Comparison of ENCODE assay signal across 10 cellular contexts in the genomic region with DNA sequence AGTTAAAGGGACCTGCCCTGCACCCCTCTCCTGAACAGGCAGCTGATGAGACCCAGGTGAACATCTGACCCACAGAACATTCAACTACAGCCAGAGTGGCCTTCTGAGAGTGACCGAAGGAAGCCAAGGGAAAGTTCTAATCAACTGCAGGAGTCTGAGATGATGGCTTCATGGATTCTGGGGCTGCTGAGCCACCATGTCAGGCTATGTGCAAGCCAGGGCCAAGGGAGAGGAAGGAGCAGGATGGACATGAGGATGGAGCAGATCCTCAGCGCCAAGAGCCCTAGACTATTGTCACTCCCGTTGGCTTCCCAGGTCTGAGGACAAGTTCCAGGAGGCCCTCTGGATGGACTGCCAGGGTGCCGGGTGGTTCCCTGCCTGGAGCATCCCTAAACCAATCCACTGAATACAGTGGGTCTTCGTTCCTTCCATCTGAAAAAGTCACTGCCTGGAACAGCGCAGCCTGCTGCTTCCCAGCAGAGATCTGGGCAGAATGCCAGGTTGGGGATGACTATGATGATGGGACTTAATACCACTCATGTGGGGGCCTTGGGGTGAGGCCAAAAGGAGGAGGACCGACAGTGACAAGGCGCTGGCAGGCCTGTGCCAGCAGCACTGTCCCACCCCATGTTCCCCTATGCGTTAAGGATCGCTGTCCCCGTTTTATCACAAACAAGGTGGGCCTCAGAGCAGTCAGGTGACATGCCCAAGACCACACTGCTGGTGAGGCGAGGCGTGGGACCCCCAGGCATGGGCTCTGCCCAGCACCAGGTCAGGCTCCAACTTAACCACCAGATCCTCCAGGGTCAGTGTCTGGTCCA. TPM values are rescaled to one million over a fixed set of nuclear protein-coding genes. Genes with fewer than 3 reads are reported as not detected.
DNase-seq lines count a peak whose midpoint lies in the region; ATAC-seq and TF ChIP-seq lines count a peak whose summit lies in the region.
"Had no signal": no experiment of that assay in that cellular context is flagged by ENCODE, and none has a peak within 500 bp of the region (broad histone marks: within the 10 kb centered on the region; RNA-seq: fewer than 3 reads in every experiment).

No MANE protein-coding gene starts in this region.

- BruUV-seq in A673 (replicated peaks; lab: Mats Ljungman, UMichigan): no TSS peak

- no peaks in the 10 kb centered on the region for H3K27me3 ChIP-seq in A673 (replicated peaks; ENCODE audit: insufficient read depth, low read depth, low read length, poor library complexity)
- H3K27me3 ChIP-seq in GM23248 (replicated peaks; ENCODE audit: insufficient read depth): no peaks in the 10 kb centered on the region
- no peaks in the 10 kb centered on the region for H3K27me3 ChIP-seq in Peyer's patch

- H4K20me1 ChIP-seq in GM23248 (ENCODE audit: insufficient read depth): no peaks in the 10 kb centered on the region

- H3K36me3 Mint-ChIP-seq in glutamatergic neuron (ENCODE audit: unreplicated experiment): no peaks in the 10 kb centered on the region
- no peaks in the 10 kb centered on the region for H3K36me3 Mint-ChIP-seq in naive thymus-derived CD8-positive, alpha-beta T cell
- H3K36me3 Mint-ChIP-seq: activated naive CD4-positive, alpha-beta T cell treated with anti-CD3 and anti-CD28 coated beads, Interleukin-2, amount 50 U/mL, for 24 hours had no signal

- no peak for TF ChIP-seq POLR2A in Peyer's patch (IDR thresholded peaks at IDR 0.05)

- no peaks in the 10 kb centered on the region for H3K36me3 ChIP-seq in A673 (ENCODE audit: insufficient read depth, low read length, poor library complexity, severe bottlenecking)
- no peaks in the 10 kb centered on the region for H3K36me3 ChIP-seq in GM23248 (ENCODE audit: low read depth)
- H3K36me3 ChIP-seq in Peyer's patch: no peaks in the 10 kb centered on the region

- no peak overlapping the region for H3K4me3 Mint-ChIP-seq in glutamatergic neuron (ENCODE audit: unreplicated experiment)
- no peak overlapping the region for H3K4me3 Mint-ChIP-seq in naive thymus-derived CD8-positive, alpha-beta T cell
- H3K4me3 Mint-ChIP-seq: activated naive CD4-positive, alpha-beta T cell treated with anti-CD3 and anti-CD28 coated beads, Interleukin-2, amount 50 U/mL, for 24 hours had no signal

- no peak overlapping the region for H3K27ac Mint-ChIP-seq in glutamatergic neuron (ENCODE audit: unreplicated experiment)
- peak overlapping the region in 1 of 10 donors; percentile 35 for H3K27ac Mint-ChIP-seq in naive thymus-derived CD8-positive, alpha-beta T cell

- peaks cover 2% of the 10 kb centered on the region for H3K9me3 Mint-ChIP-seq in glutamatergic neuron (ENCODE audit: unreplicated experiment)
- H3K9me3 Mint-ChIP-seq in naive thymus-derived CD8-positive, alpha-beta T cell: no peaks in the 10 kb centered on the region
- H3K9me3 Mint-ChIP-seq: activated naive CD4-positive, alpha-beta T cell treated with anti-CD3 and anti-CD28 coated beads, Interleukin-2, amount 50 U/mL, for 24 hours had no signal

- POLR2A ChIA-PET in A673 (lab: Charles Lee; ENCODE audit: low non-redundant PET): no interaction called here
- POLR2A ChIA-PET in naive thymus-derived CD8-positive, alpha-beta T cell (lab: Charles Lee): no interaction called here

- DNase-seq in A673 (ENCODE audit: low spot score) (peak; percentile 92), GM23248 (peak; percentile 87), Peyer's patch (peak in 2 of 3 donors; percentile 35 to 43), glutamatergic neuron (peak; percentile 7), NCI-H1930 (lab: John Stamatoyannopoulos, UW) (no peak)
- no peak for DNase-seq in naive thymus-derived CD8-positive, alpha-beta T cell
- no peak for DNase-seq in activated CD4-positive, alpha-beta T cell treated with anti-CD3 and anti-CD28 coated beads, Interleukin-2, amount 50 U/mL, for 4 hours
- DNase-seq: Right ventricle myocardium superior had no signal

- in situ Hi-C loops in GM23248 (cut with MboI): no loop called here

- no peak for ATAC-seq in GM18868 (IDR thresholded peaks at IDR 0.05; ENCODE audit: unreplicated experiment)
- no peak for ATAC-seq in naive thymus-derived CD8-positive, alpha-beta T cell

- CTCF ChIA-PET in A673 (lab: Charles Lee): no interaction called here

- H3K4me1 ChIP-seq in A673 (ENCODE audit: insufficient read depth, low read length, poor library complexity, severe bottlenecking) (peaks cover 34% of the 10 kb centered on the region), GM23248 (ENCODE audit: insufficient read depth) (peaks cover 24% of the 10 kb centered on the region), Peyer's patch (no peaks in the 10 kb centered on the region)

- no peaks in the 10 kb centered on the region for H3K9me2 ChIP-seq in GM23248 (ENCODE audit: insufficient read depth)

- intact Hi-C loops in A673 (cut with micrococcal nuclease; ENCODE audit: unreplicated experiment): loop anchor here (5.0 kb wide), 1 partner anchor 166 kb away; no protein-coding TSS in a partner anchor

- 33 to 38% methylated on average over 11 to 13 of the region's 13 CpGs for WGBS in GM23248 (ENCODE audit: low coverage in 1 of 2, low lambda C conversion rate in 2 of 2, missing lambda C conversion rate in 2 of 2), 2 experiments

- H3F3A ChIP-seq in GM23248 (ENCODE audit: insufficient read depth): peaks cover 23% of the 10 kb centered on the region; the same call in 1 of the 2 replicates

- H3K4me2 ChIP-seq in GM23248 (ENCODE audit: unreplicated experiment): peak overlapping the region; percentile 87

- H3K9ac ChIP-seq in GM23248: peak overlapping the region; percentile 71; the same call in 1 of the 2 replicates

- no peak overlapping the region for H3K27ac ChIP-seq in A673 (ENCODE audit: low read depth, low read length, poor library complexity, severe bottlenecking)
- H3K27ac ChIP-seq in GM23248: peak overlapping the region; percentile 26; the same call in 1 of the 2 replicates
- H3K27ac ChIP-seq in Peyer's patch: no peak overlapping the region

- peaks cover 9% of the 10 kb centered on the region for H3K27me3 Mint-ChIP-seq in glutamatergic neuron (ENCODE audit: unreplicated experiment)
- H3K27me3 Mint-ChIP-seq in naive thymus-derived CD8-positive, alpha-beta T cell: peaks cover 0 to 2% (median 2%) of the 10 kb centered on the region in 5 donors

- no peak for TF ChIP-seq CTCF in A673 (conservative IDR thresholded peaks at IDR 0.05; ENCODE audit: low read depth, low read length)
- TF ChIP-seq CTCF in Peyer's patch (IDR thresholded peaks at IDR 0.05): no peak
- no peak for TF ChIP-seq CTCF in glutamatergic neuron (IDR thresholded peaks at IDR 0.05; ENCODE audit: partially characterized antibody, unreplicated experiment)

- no peak overlapping the region for H2AFZ ChIP-seq in GM23248

- H3K79me2 ChIP-seq in GM23248 (ENCODE audit: insufficient read depth): peaks cover 33% of the 10 kb centered on the region

- no peaks in the 10 kb centered on the region for H3K4me1 Mint-ChIP-seq in glutamatergic neuron (ENCODE audit: low read depth, unreplicated experiment)
- H3K4me1 Mint-ChIP-seq in naive thymus-derived CD8-positive, alpha-beta T cell: peaks cover 0 to 5% (median 2%) of the 10 kb centered on the region in 4 donors
- H3K4me1 Mint-ChIP-seq: activated naive CD4-positive, alpha-beta T cell treated with anti-CD3 and anti-CD28 coated beads, Interleukin-2, amount 50 U/mL, for 24 hours had no signal

- H3K4me3 ChIP-seq in A673 (ENCODE audit: low read depth, low read length, poor library complexity, severe bottlenecking) (no peak overlapping the region), GM23248 (peak overlapping the region; percentile 70), Peyer's patch (no peak overlapping the region)

- H3K9me3 ChIP-seq in A673 (ENCODE audit: low read depth, low read length, poor library complexity, severe bottlenecking) (no peaks in the 10 kb centered on the region), GM23248 (ENCODE audit: low read depth) (no peaks in the 10 kb centered on the region), Peyer's patch (no peaks in the 10 kb centered on the region)

RNA-seq across cellular contexts. Expression of a gene that starts 19.8 kb away (rescaled TPM):
- total RNA-seq in A673 (2021) (0.58 and 0.85 TPM in 2 replicates), Peyer's patch (1 to 10 TPM in 1 of 4 donors, under 1 TPM in 1, not detected in 2; 0.80 to 3.3 TPM), glutamatergic neuron (ENCODE audit: unreplicated experiment) (0.74 TPM)
- total RNA-seq in GM23248 (2014; rRNA removed; shearing (Covaris generic)): 36.8 and 43.0 TPM in 2 replicates
- polyA plus RNA-seq in GM23248 (2016; fragmentation: Nextera tagmentation; extraction: Ambion mirVana): 27.8 and 27.9 TPM in 2 replicates
- total RNA-seq in naive thymus-derived CD8-positive, alpha-beta T cell: under 1 TPM in 1 of 2 experiments, not detected in 1; 0.36 TPM
- not detected for polyA plus RNA-seq in naive thymus-derived CD8-positive, alpha-beta T cell
- total RNA-seq: Right ventricle myocardium superior had no signal

RNA-seq across cellular contexts. Expression of a gene that starts 31.9 kb away (rescaled TPM):
- total RNA-seq in A673 (2021): 5.9 and 8.6 TPM in 2 replicates
- total RNA-seq in GM23248 (2014; rRNA removed; shearing (Covaris generic)): 3.6 and 3.9 TPM in 2 replicates
- polyA plus RNA-seq in GM23248 (2016; fragmentation: Nextera tagmentation; extraction: Ambion mirVana): 0.51 and 1.3 TPM in 2 replicates
- total RNA-seq in Peyer's patch: 10 to 100 TPM in 3 of 4 donors, 1 to 10 TPM in 1; 3.3 to 39.1 (median 17.2) TPM
- 15.8 TPM for total RNA-seq in glutamatergic neuron (ENCODE audit: unreplicated experiment)
- total RNA-seq in naive thymus-derived CD8-positive, alpha-beta T cell: under 1 TPM in 1 of 2 experiments, not detected in 1; 0.18 TPM
- polyA plus RNA-seq in naive thymus-derived CD8-positive, alpha-beta T cell: under 1 TPM in 2 of 3 donors, not detected in 1; 0.05 to 0.10 TPM

Comparison
In these comparisons a context has a peak if more than half of its experiments do, and no peak if none do; other contexts are left out.
1. DNase-seq: peak in A673 (single experiment), GM23248 (single experiment), Peyer's patch (2 of 3) and glutamatergic neuron (single experiment); none in NCI-H1930 (0 of 2), naive thymus-derived CD8-positive, alpha-beta T cell (0 of 10) and activated CD4-positive, alpha-beta T cell treated with anti-CD3 and anti-CD28 coated beads, Interleukin-2, amount 50 U/mL, for 4 hours (0 of 2).